ENCODE assay signal across 22 cellular contexts in the genomic region with DNA sequence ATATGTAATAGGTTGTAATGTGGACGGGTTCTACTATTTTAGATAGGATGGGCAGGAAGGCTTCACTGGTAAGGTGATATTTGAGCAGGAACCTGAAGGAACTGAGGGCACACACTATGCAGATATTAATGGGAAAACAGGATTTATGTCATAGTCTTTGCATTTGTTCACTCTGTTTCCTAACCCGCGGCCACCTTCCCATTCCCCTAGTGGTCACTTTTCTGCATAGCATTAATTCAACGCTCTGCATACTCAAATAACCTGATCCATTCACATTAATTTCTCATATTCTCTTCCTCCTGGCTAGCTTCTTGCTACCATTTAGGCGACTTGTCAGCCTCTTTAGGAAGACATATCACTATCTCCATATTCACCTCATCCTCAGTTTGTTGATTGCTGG.
DNase-seq lines count a peak whose midpoint lies in the region; ATAC-seq, FAIRE-seq and TF ChIP-seq lines count a peak whose summit lies in the region.
"Had no signal": no experiment of that assay in that cellular context is flagged by ENCODE, and none has a peak within 500 bp of the region (broad histone marks: within the 10 kb centered on the region; RNA-seq: fewer than 3 reads in every experiment).

No MANE protein-coding gene starts in this region.

- H3K36me3 Mint-ChIP-seq in endodermal cell (ENCODE audit: low read depth) (peaks cover 20% of the 10 kb centered on the region), neural progenitor cell (peaks cover 17% of the 10 kb centered on the region)

- H4K20me1 ChIP-seq in Karpas-422 (ENCODE audit: insufficient read depth, low read depth, low read length) = no peaks in the 10 kb centered on the region
- peaks cover 11% of the 10 kb centered on the region for H4K20me1 ChIP-seq in neural progenitor cell (ENCODE audit: low read depth)

- no peaks in the 10 kb centered on the region for H3K27me3 Mint-ChIP-seq in endodermal cell (ENCODE audit: insufficient read depth)
- H3K27me3 Mint-ChIP-seq in neural progenitor cell (ENCODE audit: insufficient read depth, low read depth) = no peaks in the 10 kb centered on the region
- H3K27me3 Mint-ChIP-seq: T-helper 17 cell had no signal

- H3F3A ChIP-seq in neural progenitor cell (ENCODE audit: low read depth) = no peaks in the 10 kb centered on the region

- H3K4me3 Mint-ChIP-seq in endodermal cell (no peak overlapping the region), neural progenitor cell (no peak overlapping the region)
- H3K4me3 Mint-ChIP-seq: CD14-positive monocyte; dendritic cell treated with granulocyte-macrophage colony-stimulating factor and Interleukin-4, amounts not matched to agents 40 ng/mL and 50 ng/mL, for 4 days; stimulated activated naive B cell treated with anti-CD40 and anti-IgM and Interleukin-4, amounts not matched to agents 10 μg/mL and 1 μg/mL and 100 μg/mL, for 72 hours; T-helper 17 cell had no signal

- H3K9ac ChIP-seq in Karpas-422 (ENCODE audit: low read length) (no peak overlapping the region), endodermal cell (ENCODE audit: extremely low read depth, low read length, poor library complexity, severe bottlenecking) (no peak overlapping the region), neural progenitor cell (no peak overlapping the region)
- H3K9ac ChIP-seq: KMS-11, parathyroid adenoma had no signal

- H3K36me3 ChIP-seq in Karpas-422 (ENCODE audit: insufficient read depth, low read length) = peaks cover 5% of the 10 kb centered on the region; the same call in 1 of the 2 replicates
- H3K36me3 ChIP-seq in endodermal cell (ENCODE audit: control insufficient read depth, insufficient read depth, low read length) = peaks cover 4% of the 10 kb centered on the region
- H3K36me3 ChIP-seq in neural progenitor cell = no peaks in the 10 kb centered on the region

- CTCF ChIA-PET in HEK293T (lab: Yijun Ruan, JAX) = no interaction called here

- H2AFZ ChIP-seq in Karpas-422 (ENCODE audit: low read length) = no peak overlapping the region
- H2AFZ ChIP-seq in neural progenitor cell (replicated peaks) = no peak overlapping the region
- H2AFZ ChIP-seq: parathyroid adenoma had no signal

- TF ChIP-seq CTCF in endodermal cell (conservative IDR thresholded peaks at IDR 0.05) (peak; percentile 60), neural progenitor cell (IDR thresholded peaks at IDR 0.05) (peak; percentile 37)

- WGBS in endodermal cell (ENCODE audit: insufficient coverage in 1 of 2, insufficient read length in 1 of 2), 2 experiments = 86 to 93% methylated on average over 3 to 5 of the region's 5 CpGs

- H3K27ac ChIP-seq in Karpas-422 (ENCODE audit: low read length) = no peak overlapping the region
- H3K27ac ChIP-seq in endodermal cell (ENCODE audit: low read depth, low read length) = no peak overlapping the region
- H3K27ac ChIP-seq in neural progenitor cell = no peak overlapping the region
- H3K27ac ChIP-seq: KMS-11, parathyroid adenoma had no signal

- H3K4me1 ChIP-seq in Karpas-422 (ENCODE audit: low read length) (peaks cover 9% of the 10 kb centered on the region), endodermal cell (ENCODE audit: control insufficient read depth, insufficient read depth, low read length) (no peaks in the 10 kb centered on the region), neural progenitor cell (peaks cover 4% of the 10 kb centered on the region)
- H3K4me1 ChIP-seq: parathyroid adenoma had no signal

- POLR2A ChIA-PET in HEK293T (lab: Yijun Ruan, JAX) = no interaction called here

- H3K4me2 ChIP-seq in Karpas-422 (ENCODE audit: low read depth, low read length, poor library complexity, severe bottlenecking) (peak overlapping the region; percentile 72), neural progenitor cell (no peak overlapping the region)

- H3K4me1 Mint-ChIP-seq in endodermal cell = peaks cover 2% of the 10 kb centered on the region
- peaks cover 4% of the 10 kb centered on the region for H3K4me1 Mint-ChIP-seq in neural progenitor cell
- H3K4me1 Mint-ChIP-seq: stimulated activated naive B cell treated with anti-CD40 and anti-IgM and Interleukin-4, amounts not matched to agents 10 μg/mL and 1 μg/mL and 100 μg/mL, for 72 hours had no signal

- DNase-seq in GM12892 (ENCODE audit: insufficient read length) (no peak), Karpas-422 (no peak), endodermal cell (no peak), neural progenitor cell (ENCODE audit: low spot score) (no peak), HEK293T (ENCODE audit: extremely low spot score) (no peak)
- DNase-seq in stimulated activated CD4-positive, alpha-beta T cell treated with anti-CD3 and anti-CD28 coated beads, Interleukin-1b, Interleukin-23, amount 100 ng/mL, for 48 hours = no peak
- no peak for DNase-seq in stimulated activated CD4-positive, alpha-beta T cell treated with anti-CD3 and anti-CD28 coated beads, Interleukin-4, amount 100 ng/mL, for 4 hours
- DNase-seq: activated CD4-positive, CD25-positive, alpha-beta regulatory T cell; activated effector memory CD4-positive, alpha-beta T cell treated with Interleukin-2 at 50 U/mL for 16 hours; DMS79 treated with DMSO at 0.1 percent for 48 hours; NCI-H1417; NCI-H2171 treated with DMSO at 0.1 percent for 48 hours; stimulated activated naive B cell treated with anti-CD40 and anti-IgM and Interleukin-4, amounts not matched to agents 10 μg/mL and 1 μg/mL and 100 μg/mL, for 72 hours; T-helper 17 cell; trophoblast cell had no signal

- H3K9me3 Mint-ChIP-seq in endodermal cell = peaks cover 64% of the 10 kb centered on the region
- peaks cover 13% of the 10 kb centered on the region for H3K9me3 Mint-ChIP-seq in neural progenitor cell
- H3K9me3 Mint-ChIP-seq: dendritic cell treated with granulocyte-macrophage colony-stimulating factor and Interleukin-4, amounts not matched to agents 40 ng/mL and 50 ng/mL, for 4 days; stimulated activated naive B cell treated with anti-CD40 and anti-IgM and Interleukin-4, amounts not matched to agents 10 μg/mL and 1 μg/mL and 100 μg/mL, for 72 hours had no signal

- no peaks in the 10 kb centered on the region for H3K9me2 ChIP-seq in Karpas-422 (replicated peaks; ENCODE audit: insufficient read depth, low read length)

- peak; percentile 9 for FAIRE-seq in GM12892 (lab: Jason Lieb, UNC)

- TF ChIP-seq POLR2A in GM12892 (IDR thresholded peaks at IDR 0.05; ENCODE audit: low read depth, low read length) = no peak

- H3K27ac Mint-ChIP-seq in endodermal cell (no peak overlapping the region), neural progenitor cell (no peak overlapping the region)
- H3K27ac Mint-ChIP-seq: CD14-positive monocyte; dendritic cell treated with granulocyte-macrophage colony-stimulating factor and Interleukin-4, amounts not matched to agents 40 ng/mL and 50 ng/mL, for 4 days; stimulated activated naive B cell treated with anti-CD40 and anti-IgM and Interleukin-4, amounts not matched to agents 10 μg/mL and 1 μg/mL and 100 μg/mL, for 72 hours; T-helper 17 cell had no signal

- no peaks in the 10 kb centered on the region for H3K27me3 ChIP-seq in Karpas-422 (ENCODE audit: low read length)
- no peaks in the 10 kb centered on the region for H3K27me3 ChIP-seq in endodermal cell (ENCODE audit: control insufficient read depth, insufficient read depth, low read length, poor library complexity, severe bottlenecking)
- no peaks in the 10 kb centered on the region for H3K27me3 ChIP-seq in neural progenitor cell

- H3K4me3 ChIP-seq in Karpas-422 (ENCODE audit: low read length) (no peak overlapping the region), endodermal cell (ENCODE audit: low read length) (peak overlapping the region; percentile 87), neural progenitor cell (no peak overlapping the region)

- H3K79me2 ChIP-seq in Karpas-422 (ENCODE audit: low read length) (peaks cover 56% of the 10 kb centered on the region), neural progenitor cell (ENCODE audit: low read depth) (peaks cover 65% of the 10 kb centered on the region)
- H3K79me2 ChIP-seq: parathyroid adenoma had no signal

- no peaks in the 10 kb centered on the region for H3K9me3 ChIP-seq in Karpas-422 (ENCODE audit: low read length)
- peaks cover 8% of the 10 kb centered on the region for H3K9me3 ChIP-seq in endodermal cell (ENCODE audit: control insufficient read depth, low read length)
- peaks cover 12% of the 10 kb centered on the region for H3K9me3 ChIP-seq in neural progenitor cell (ENCODE audit: low read depth)

- ATAC-seq in HG03565 (IDR thresholded peaks at IDR 0.05; ENCODE audit: unreplicated experiment) = no peak
- ATAC-seq: esophagus mucosa; Right ventricle myocardium inferior; stimulated activated naive B cell treated with anti-CD40 and anti-IgM and Interleukin-4, amounts not matched to agents 10 μg/mL and 1 μg/mL and 100 μg/mL, for 72 hours; T-helper 17 cell had no signal

TF ChIP-seq in HEK293T, 16 proteins besides CTCF, POLR2A, EP300 and RAD21:
- TF ChIP-seq CTBP1 (IDR thresholded peaks at IDR 0.05; ENCODE audit: borderline replicate concordance) (no peak), ELF4 (IDR thresholded peaks at IDR 0.05) (no peak), FOXK2 (IDR thresholded peaks at IDR 0.05) (no peak), BHLHE40 (IDR thresholded peaks at IDR 0.05; ENCODE audit: borderline replicate concordance) (no peak), NFRKB (IDR thresholded peaks at IDR 0.05) (no peak), TARDBP (IDR thresholded peaks at IDR 0.05) (no peak), ARNT (IDR thresholded peaks at IDR 0.05) (no peak), SUZ12 (IDR thresholded peaks at IDR 0.05) (no peak), L3MBTL2 (conservative IDR thresholded peaks at IDR 0.05) (no peak), HDGF (IDR thresholded peaks at IDR 0.05; ENCODE audit: borderline replicate concordance) (no peak), LEF1 (IDR thresholded peaks at IDR 0.05; ENCODE audit: borderline replicate concordance) (no peak), FOXM1 (IDR thresholded peaks at IDR 0.05; ENCODE audit: borderline replicate concordance) (no peak), SP1 (IDR thresholded peaks at IDR 0.05) (no peak), ZNF384 (IDR thresholded peaks at IDR 0.05) (no peak), FOXA1 (IDR thresholded peaks at IDR 0.05) (no peak)
- TF ChIP-seq, protein P1, sequence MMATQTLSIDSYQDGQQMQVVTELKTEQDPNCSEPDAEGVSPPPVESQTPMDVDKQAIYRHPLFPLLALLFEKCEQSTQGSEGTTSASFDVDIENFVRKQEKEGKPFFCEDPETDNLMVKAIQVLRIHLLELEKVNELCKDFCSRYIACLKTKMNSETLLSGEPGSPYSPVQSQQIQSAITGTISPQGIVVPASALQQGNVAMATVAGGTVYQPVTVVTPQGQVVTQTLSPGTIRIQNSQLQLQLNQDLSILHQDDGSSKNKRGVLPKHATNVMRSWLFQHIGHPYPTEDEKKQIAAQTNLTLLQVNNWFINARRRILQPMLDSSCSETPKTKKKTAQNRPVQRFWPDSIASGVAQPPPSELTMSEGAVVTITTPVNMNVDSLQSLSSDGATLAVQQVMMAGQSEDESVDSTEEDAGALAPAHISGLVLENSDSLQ (IDR thresholded peaks at IDR 0.05) = no peak
